25 cellular contexts compared by ENCODE assay signal in the genomic region with DNA sequence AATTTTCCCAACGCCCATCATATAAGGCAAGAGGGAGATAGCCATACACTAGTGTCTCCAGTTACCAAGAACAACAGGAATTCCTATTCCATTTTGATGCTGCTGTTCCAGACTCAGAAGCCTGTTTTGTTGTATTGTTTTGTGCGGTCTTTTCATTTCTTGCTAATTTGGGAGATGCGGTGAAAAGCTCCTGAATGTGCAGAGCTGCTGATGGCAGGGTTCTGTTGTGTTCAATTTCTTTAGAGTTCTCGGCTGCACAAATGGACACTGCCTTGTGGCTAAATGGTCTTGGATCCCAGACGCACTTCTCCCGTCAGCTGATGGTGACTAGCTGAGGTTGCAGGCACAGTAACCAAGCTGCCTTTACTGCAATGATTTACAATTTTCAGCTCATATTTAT.
DNase-seq lines count a peak whose midpoint lies in the region; ATAC-seq and TF ChIP-seq lines count a peak whose summit lies in the region.
"Had no signal": no experiment of that assay in that cellular context is flagged by ENCODE, and none has a peak within 500 bp of the region (broad histone marks: within the 10 kb centered on the region; RNA-seq: fewer than 3 reads in every experiment).

No MANE protein-coding gene starts in this region.

- intact Hi-C loops in activated CD8-positive, alpha-beta T cell treated with anti-CD3 and anti-CD28 coated beads for 36 hours (cut with micrococcal nuclease): no loop called here

- DNase-seq in activated CD8-positive, alpha-beta T cell treated with anti-CD3 and anti-CD28 coated beads, Interleukin-2, amount 10 ng/mL, durations not matched to agents 7 days and 5 days: no peak
- DNase-seq in activated CD8-positive, alpha-beta T cell treated with anti-CD3 and anti-CD28 coated beads for 36 hours: no peak
- DNase-seq in immature natural killer cell (no peak), HEK293T (ENCODE audit: extremely low spot score) (no peak)
- DNase-seq in stimulated activated naive B cell treated with anti-CD40 and anti-IgM and Interleukin-4, amounts not matched to agents 10 μg/mL and 1 μg/mL and 100 μg/mL, for 72 hours: no peak
- DNase-seq in stimulated activated CD4-positive, alpha-beta T cell treated with anti-CD3 and anti-CD28 coated beads, Interleukin-2, amount 100 ng/mL, for 24 hours: no peak
- DNase-seq: activated CD4-positive, alpha-beta T cell treated with anti-CD3 and anti-CD28 coated beads for 36 hours; activated CD8-positive, alpha-beta memory T cell treated with anti-CD3 and anti-CD28 coated beads, Interleukin-2, amount 10 ng/mL, durations not matched to agents 7 days and 5 days; activated gamma-delta T cell; amniotic stem cell; Calu3; GOT3; IMR-90; left lung; mucosa of descending colon; NCI-H2081 treated with DMSO at 0.1 percent for 48 hours; NCI-H446; PC-3; Right ventricle myocardium superior; small intestine; stimulated activated naive CD4-positive, alpha-beta T cell treated with Interleukin-2 at 50 U/mL for 16 hours; SW 1271 had no signal

- no peak for TF ChIP-seq CTCF in activated CD8-positive, alpha-beta T cell treated with anti-CD3 and anti-CD28 coated beads for 36 hours (IDR thresholded peaks at IDR 0.05)

- no peaks in the 10 kb centered on the region for H3K27me3 Mint-ChIP-seq in activated CD8-positive, alpha-beta T cell treated with anti-CD3 and anti-CD28 coated beads, Interleukin-2, amount 10 ng/mL, durations not matched to agents 7 days and 5 days (ENCODE audit: low read depth)
- H3K27me3 Mint-ChIP-seq in activated CD8-positive, alpha-beta T cell treated with anti-CD3 and anti-CD28 coated beads for 36 hours: no peaks in the 10 kb centered on the region
- H3K27me3 Mint-ChIP-seq in activated T-helper 17 cell treated with anti-CD3 and anti-CD28 coated beads, Interleukin-2, amount 50 U/mL, for 72 hours: no peaks in the 10 kb centered on the region
- H3K27me3 Mint-ChIP-seq in immature natural killer cell (ENCODE audit: low read depth in 3 of 3): peaks cover 2 to 14% (median 6%) of the 10 kb centered on the region in 3 donors
- no peaks in the 10 kb centered on the region for H3K27me3 Mint-ChIP-seq in stimulated activated naive B cell treated with anti-CD40 and anti-IgM and Interleukin-4, amounts not matched to agents 10 μg/mL and 1 μg/mL and 100 μg/mL, for 72 hours
- H3K27me3 Mint-ChIP-seq: activated CD4-positive, alpha-beta T cell treated with anti-CD3 and anti-CD28 coated beads for 36 hours; activated CD8-positive, alpha-beta memory T cell treated with anti-CD3 and anti-CD28 coated beads, Interleukin-2, amount 10 ng/mL, durations not matched to agents 7 days and 5 days; dendritic cell treated with granulocyte-macrophage colony-stimulating factor and Interleukin-4, amounts not matched to agents 40 ng/mL and 50 ng/mL, for 4 days had no signal

- peak overlapping the region; percentile 7 for H3K27ac Mint-ChIP-seq in activated CD8-positive, alpha-beta T cell treated with anti-CD3 and anti-CD28 coated beads, Interleukin-2, amount 10 ng/mL, durations not matched to agents 7 days and 5 days
- no peak overlapping the region for H3K27ac Mint-ChIP-seq in activated CD8-positive, alpha-beta T cell treated with anti-CD3 and anti-CD28 coated beads for 36 hours
- H3K27ac Mint-ChIP-seq in activated T-helper 17 cell treated with anti-CD3 and anti-CD28 coated beads, Interleukin-2, amount 50 U/mL, for 72 hours: peak overlapping the region; percentile 53
- peak overlapping the region in 4 of 6 donors; percentile 15 to 28 (median 22) for H3K27ac Mint-ChIP-seq in immature natural killer cell
- peak overlapping the region; percentile 38 for H3K27ac Mint-ChIP-seq in stimulated activated naive B cell treated with anti-CD40 and anti-IgM and Interleukin-4, amounts not matched to agents 10 μg/mL and 1 μg/mL and 100 μg/mL, for 72 hours
- H3K27ac Mint-ChIP-seq: activated CD4-positive, alpha-beta T cell treated with anti-CD3 and anti-CD28 coated beads for 36 hours; dendritic cell treated with granulocyte-macrophage colony-stimulating factor and Interleukin-4, amounts not matched to agents 40 ng/mL and 50 ng/mL, for 4 days had no signal

- peaks cover 20% of the 10 kb centered on the region for H3K36me3 Mint-ChIP-seq in activated CD8-positive, alpha-beta T cell treated with anti-CD3 and anti-CD28 coated beads, Interleukin-2, amount 10 ng/mL, durations not matched to agents 7 days and 5 days (ENCODE audit: low read depth)
- no peaks in the 10 kb centered on the region for H3K36me3 Mint-ChIP-seq in activated CD8-positive, alpha-beta T cell treated with anti-CD3 and anti-CD28 coated beads for 36 hours (ENCODE audit: low read depth)
- H3K36me3 Mint-ChIP-seq in activated T-helper 17 cell treated with anti-CD3 and anti-CD28 coated beads, Interleukin-2, amount 50 U/mL, for 72 hours (ENCODE audit: low read depth): peaks cover 41% of the 10 kb centered on the region
- no peaks in the 10 kb centered on the region for H3K36me3 Mint-ChIP-seq in immature natural killer cell
- H3K36me3 Mint-ChIP-seq in stimulated activated naive B cell treated with anti-CD40 and anti-IgM and Interleukin-4, amounts not matched to agents 10 μg/mL and 1 μg/mL and 100 μg/mL, for 72 hours: peaks cover 0 to 7% of the 10 kb centered on the region in 2 donors

- ATAC-seq in activated CD8-positive, alpha-beta T cell treated with anti-CD3 and anti-CD28 coated beads, Interleukin-2, amount 10 ng/mL, durations not matched to agents 7 days and 5 days: no peak
- ATAC-seq in activated CD8-positive, alpha-beta T cell treated with anti-CD3 and anti-CD28 coated beads for 36 hours: no peak
- no peak for ATAC-seq in activated T-helper 17 cell treated with anti-CD3 and anti-CD28 coated beads, Interleukin-2, amount 50 U/mL, for 72 hours (replicated peaks)
- ATAC-seq in stimulated activated naive B cell treated with anti-CD40 and anti-IgM and Interleukin-4, amounts not matched to agents 10 μg/mL and 1 μg/mL and 100 μg/mL, for 72 hours (replicated peaks): no peak
- ATAC-seq in GM19035 (IDR thresholded peaks at IDR 0.05; ENCODE audit: unreplicated experiment): no peak
- ATAC-seq: left lung, mucosa of descending colon, PC-3 had no signal

- H3K9me3 Mint-ChIP-seq in activated CD8-positive, alpha-beta T cell treated with anti-CD3 and anti-CD28 coated beads, Interleukin-2, amount 10 ng/mL, durations not matched to agents 7 days and 5 days (ENCODE audit: insufficient read depth): no peaks in the 10 kb centered on the region
- H3K9me3 Mint-ChIP-seq in activated CD8-positive, alpha-beta T cell treated with anti-CD3 and anti-CD28 coated beads for 36 hours: no peaks in the 10 kb centered on the region
- no peaks in the 10 kb centered on the region for H3K9me3 Mint-ChIP-seq in activated T-helper 17 cell treated with anti-CD3 and anti-CD28 coated beads, Interleukin-2, amount 50 U/mL, for 72 hours
- H3K9me3 Mint-ChIP-seq in immature natural killer cell: no peaks in the 10 kb centered on the region
- H3K9me3 Mint-ChIP-seq in stimulated activated naive B cell treated with anti-CD40 and anti-IgM and Interleukin-4, amounts not matched to agents 10 μg/mL and 1 μg/mL and 100 μg/mL, for 72 hours: no peaks in the 10 kb centered on the region
- H3K9me3 Mint-ChIP-seq: dendritic cell treated with granulocyte-macrophage colony-stimulating factor and Interleukin-4, amounts not matched to agents 40 ng/mL and 50 ng/mL, for 4 days had no signal

- H3K4me1 Mint-ChIP-seq in activated CD8-positive, alpha-beta T cell treated with anti-CD3 and anti-CD28 coated beads, Interleukin-2, amount 10 ng/mL, durations not matched to agents 7 days and 5 days (ENCODE audit: low read depth): peaks cover 90% of the 10 kb centered on the region
- peaks cover 85% of the 10 kb centered on the region for H3K4me1 Mint-ChIP-seq in activated CD8-positive, alpha-beta T cell treated with anti-CD3 and anti-CD28 coated beads for 36 hours (ENCODE audit: low read depth)
- peaks cover 44% of the 10 kb centered on the region for H3K4me1 Mint-ChIP-seq in activated T-helper 17 cell treated with anti-CD3 and anti-CD28 coated beads, Interleukin-2, amount 50 U/mL, for 72 hours
- H3K4me1 Mint-ChIP-seq in immature natural killer cell: peaks cover 83 to 94% of the 10 kb centered on the region in 2 donors
- H3K4me1 Mint-ChIP-seq in stimulated activated naive B cell treated with anti-CD40 and anti-IgM and Interleukin-4, amounts not matched to agents 10 μg/mL and 1 μg/mL and 100 μg/mL, for 72 hours: peaks cover 61 to 94% of the 10 kb centered on the region in 2 donors

- CTCF ChIA-PET in activated CD8-positive, alpha-beta T cell treated with anti-CD3 and anti-CD28 coated beads, Interleukin-2, amount 10 ng/mL, durations not matched to agents 7 days and 5 days (lab: Charles Lee): interaction anchor here (1.1 to 2.0 kb wide), 4 partner anchors 16 to 35 kb away, joined by 3 to 6 read pairs (median 5); no protein-coding TSS in a partner anchor
- CTCF ChIA-PET in activated CD8-positive, alpha-beta T cell treated with anti-CD3 and anti-CD28 coated beads for 36 hours (lab: Charles Lee): interaction anchor here (0.6 to 2.6 kb wide), 4 partner anchors 9 to 34 kb away, joined by 3 to 14 read pairs (median 4); no protein-coding TSS in a partner anchor
- CTCF ChIA-PET in HEK293T (lab: Yijun Ruan, JAX): interaction anchor here (0.8 kb wide), 1 partner anchor 15 kb away, joined by 4 read pairs; no protein-coding TSS in a partner anchor

- POLR2A ChIA-PET in activated CD8-positive, alpha-beta T cell treated with anti-CD3 and anti-CD28 coated beads, Interleukin-2, amount 10 ng/mL, durations not matched to agents 7 days and 5 days (lab: Charles Lee): interaction anchor here (0.7 to 1.8 kb wide), 7 partner anchors 8 to 158 kb away, joined by 3 to 9 read pairs (median 5); no protein-coding TSS in a partner anchor
- POLR2A ChIA-PET in activated CD8-positive, alpha-beta T cell treated with anti-CD3 and anti-CD28 coated beads for 36 hours (lab: Charles Lee): interaction anchor here (1.0 to 3.8 kb wide), 6 partner anchors 9 to 139 kb away, joined by 4 to 15 read pairs (median 4); no protein-coding TSS in a partner anchor
- POLR2A ChIA-PET in HEK293T (lab: Yijun Ruan, JAX): interaction anchor here (0.6 to 0.7 kb wide), 2 partner anchors 38 to 1322 kb away, joined by 3 to 4 read pairs; no protein-coding TSS in a partner anchor

- peak overlapping the region; percentile 22 for H3K4me3 Mint-ChIP-seq in activated CD8-positive, alpha-beta T cell treated with anti-CD3 and anti-CD28 coated beads, Interleukin-2, amount 10 ng/mL, durations not matched to agents 7 days and 5 days
- H3K4me3 Mint-ChIP-seq in activated CD8-positive, alpha-beta T cell treated with anti-CD3 and anti-CD28 coated beads for 36 hours: no peak overlapping the region
- no peak overlapping the region for H3K4me3 Mint-ChIP-seq in activated T-helper 17 cell treated with anti-CD3 and anti-CD28 coated beads, Interleukin-2, amount 50 U/mL, for 72 hours
- H3K4me3 Mint-ChIP-seq in immature natural killer cell: peak overlapping the region in 4 of 5 donors; percentile 52 to 73 (median 64)
- H3K4me3 Mint-ChIP-seq in stimulated activated naive B cell treated with anti-CD40 and anti-IgM and Interleukin-4, amounts not matched to agents 10 μg/mL and 1 μg/mL and 100 μg/mL, for 72 hours: no peak overlapping the region
- H3K4me3 Mint-ChIP-seq: activated CD4-positive, alpha-beta T cell treated with anti-CD3 and anti-CD28 coated beads for 36 hours; activated CD8-positive, alpha-beta memory T cell treated with anti-CD3 and anti-CD28 coated beads, Interleukin-2, amount 10 ng/mL, durations not matched to agents 7 days and 5 days; dendritic cell treated with granulocyte-macrophage colony-stimulating factor and Interleukin-4, amounts not matched to agents 40 ng/mL and 50 ng/mL, for 4 days had no signal

Comparison
In these comparisons a context has a peak if more than half of its experiments do, and no peak if none do; other contexts are left out.
1. H3K4me3 Mint-ChIP-seq: peak in activated CD8-positive, alpha-beta T cell treated with anti-CD3 and anti-CD28 coated beads, Interleukin-2, amount 10 ng/mL, durations not matched to agents 7 days and 5 days (single experiment) and immature natural killer cell (4 of 5); none in activated CD8-positive, alpha-beta T cell treated with anti-CD3 and anti-CD28 coated beads for 36 hours (single experiment), activated T-helper 17 cell treated with anti-CD3 and anti-CD28 coated beads, Interleukin-2, amount 50 U/mL, for 72 hours (single experiment) and stimulated activated naive B cell treated with anti-CD40 and anti-IgM and Interleukin-4, amounts not matched to agents 10 μg/mL and 1 μg/mL and 100 μg/mL, for 72 hours (0 of 2).